ENCODE assay signal across 24 cellular contexts in the genomic region with DNA sequence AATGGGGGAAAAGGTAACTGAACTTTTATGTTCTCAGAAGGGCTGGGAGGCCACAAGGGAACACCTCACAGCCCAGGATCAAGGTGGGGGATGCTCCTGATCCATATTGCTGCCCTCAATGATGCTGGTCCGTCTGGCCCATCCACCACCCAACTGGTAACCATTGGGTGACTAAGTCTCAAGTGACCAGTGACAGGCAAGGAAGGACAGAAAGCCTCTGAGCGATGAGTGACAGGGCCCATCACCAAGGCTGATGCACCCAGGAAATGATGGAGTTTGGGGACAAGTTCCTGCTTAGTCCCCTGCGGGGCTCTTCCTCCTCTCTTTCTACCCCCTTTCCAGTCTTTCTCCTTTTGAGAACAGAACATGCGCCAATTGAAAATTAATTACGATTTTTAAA. TPM values are rescaled to one million over a fixed set of nuclear protein-coding genes. Genes with fewer than 3 reads are reported as not detected.
DNase-seq lines count a peak whose midpoint lies in the region; ATAC-seq and TF ChIP-seq lines count a peak whose summit lies in the region.
"Had no signal": no experiment of that assay in that cellular context is flagged by ENCODE, and none has a peak within 500 bp of the region (broad histone marks: within the 10 kb centered on the region; RNA-seq: fewer than 3 reads in every experiment).

No MANE protein-coding gene starts in this region.

- DNase-seq in right atrium auricular region (ENCODE audit: low spot score) (no peak), Right ventricle myocardium inferior (ENCODE audit: missing footprints) (no peak), breast epithelium (ENCODE audit: low spot score in 2 of 2) (no peak), osteoblast (ENCODE audit: insufficient read length, low spot score, missing footprints) (no peak), vagina (ENCODE audit: extremely low spot score in 2 of 2) (no peak), AG20443 (ENCODE audit: low spot score) (no peak), NCI-H69 (lab: John Stamatoyannopoulos, UW) (no peak)
- DNase-seq: activated CD4-positive, alpha-beta T cell treated with anti-CD3 and anti-CD28 coated beads for 4 hours; activated naive CD8-positive, alpha-beta T cell treated with anti-CD3 and anti-CD28 coated beads, Interleukin-2, amount 10 ng/mL, durations not matched to agents 7 days and 5 days; Caco-2; DND-41; endodermal cell; Karpas-422; NCI-H187; NCI-H2227 treated with DMSO at 0.1 percent for 48 hours; NCI-H774; nephron progenitor cell; PC-9; SJCRH30; stimulated activated CD4-positive, alpha-beta T cell treated with anti-CD3 and anti-CD28 coated beads, Interleukin-2, amount 100 ng/mL, for 48 hours; stimulated activated naive CD4-positive, alpha-beta T cell; transverse colon had no signal

- no peaks in the 10 kb centered on the region for H3K27me3 ChIP-seq in right atrium auricular region
- H3K27me3 ChIP-seq in breast epithelium, result no peaks in the 10 kb centered on the region
- H3K27me3 ChIP-seq in osteoblast (ENCODE audit: insufficient read depth, low read length), result no peaks in the 10 kb centered on the region
- H3K27me3 ChIP-seq in vagina, result no peaks in the 10 kb centered on the region
- H3K27me3 ChIP-seq: SJCRH30 had no signal

- H4K20me1 ChIP-seq in osteoblast (ENCODE audit: insufficient read depth, low read length), result no peaks in the 10 kb centered on the region

- intact Hi-C loops in Right ventricle myocardium inferior (cut with DNase I) (no loop called here), breast epithelium (cut with DNase I; ENCODE audit: low total_unique reads) (no loop called here), vagina (cut with DNase I) (no loop called here)

- no peak overlapping the region for H3K4me2 ChIP-seq in osteoblast (ENCODE audit: insufficient read depth, low read length)
- H3K4me2 ChIP-seq: A549, PC-9 had no signal

- peaks cover 6% of the 10 kb centered on the region for H3K79me2 ChIP-seq in osteoblast (ENCODE audit: insufficient read depth, low read length)

- H3K4me1 ChIP-seq in right atrium auricular region, result peaks cover 0 to 33% of the 10 kb centered on the region in 2 donors
- peaks cover 0 to 8% of the 10 kb centered on the region in 2 donors for H3K4me1 ChIP-seq in breast epithelium
- H3K4me1 ChIP-seq in osteoblast (ENCODE audit: insufficient read depth, low read length), result peaks cover 62% of the 10 kb centered on the region
- H3K4me1 ChIP-seq in vagina, result peaks cover 26% of the 10 kb centered on the region

- no peaks in the 10 kb centered on the region for H3K9me3 ChIP-seq in right atrium auricular region
- H3K9me3 ChIP-seq in breast epithelium, result no peaks in the 10 kb centered on the region
- H3K9me3 ChIP-seq in osteoblast (ENCODE audit: low read depth, low read length), result no peaks in the 10 kb centered on the region
- no peaks in the 10 kb centered on the region for H3K9me3 ChIP-seq in vagina
- H3K9me3 ChIP-seq: A549, Caco-2, SJCRH30, transverse colon had no signal

- H3K4me3 ChIP-seq in right atrium auricular region (no peak overlapping the region), breast epithelium (no peak overlapping the region), osteoblast (ENCODE audit: insufficient read depth, low read length) (no peak overlapping the region), vagina (no peak overlapping the region)
- H3K4me3 ChIP-seq: A549, PC-9, SJCRH30, transverse colon had no signal

- ATAC-seq in Right ventricle myocardium inferior, result no peak
- ATAC-seq in HG03565 (IDR thresholded peaks at IDR 0.05; ENCODE audit: unreplicated experiment), result no peak
- ATAC-seq: A549 had no signal

- TF ChIP-seq POLR2A in breast epithelium (IDR thresholded peaks at IDR 0.05), result no peak
- TF ChIP-seq POLR2A in vagina (IDR thresholded peaks at IDR 0.05), result no peak

- peak overlapping the region; percentile 62 for H2AFZ ChIP-seq in osteoblast (ENCODE audit: low read length)
- H2AFZ ChIP-seq: PC-9 had no signal

- peak overlapping the region; percentile 90 to 97 for H3K27ac ChIP-seq in right atrium auricular region
- H3K27ac ChIP-seq in breast epithelium, result peak overlapping the region; percentile 78 to 92
- H3K27ac ChIP-seq in osteoblast (ENCODE audit: low read depth, low read length), result peak overlapping the region; percentile 99
- H3K27ac ChIP-seq in vagina, result peak overlapping the region; percentile 86
- H3K27ac ChIP-seq: A549, PC-9, SJCRH30 had no signal

- TF ChIP-seq CTCF in right atrium auricular region (IDR thresholded peaks at IDR 0.05) (no peak), breast epithelium (IDR thresholded peaks at IDR 0.05) (no peak), osteoblast (IDR thresholded peaks at IDR 0.05; ENCODE audit: extremely low read depth, low read depth, low read length) (no peak), vagina (IDR thresholded peaks at IDR 0.05) (no peak)

- H3K36me3 ChIP-seq in right atrium auricular region, result no peaks in the 10 kb centered on the region
- no peaks in the 10 kb centered on the region for H3K36me3 ChIP-seq in breast epithelium
- peaks cover 3% of the 10 kb centered on the region for H3K36me3 ChIP-seq in osteoblast (ENCODE audit: insufficient read depth, low read length)
- no peaks in the 10 kb centered on the region for H3K36me3 ChIP-seq in vagina
- H3K36me3 ChIP-seq: SJCRH30, transverse colon had no signal

RNA-seq across cellular contexts. Expression of a gene that starts 2.6 kb away (rescaled TPM):
- total RNA-seq in right atrium auricular region (1 to 10 TPM; 5.0 to 7.7 TPM), Right ventricle myocardium inferior (2.9 TPM), breast epithelium (10 to 100 TPM; 21.9 to 50.6 (median 47.9) TPM), osteoblast (13.0 and 14.7 TPM in 2 replicates), vagina (21.6 TPM)

RNA-seq across cellular contexts. Expression of a gene that starts 16.0 kb away (rescaled TPM):
- total RNA-seq in right atrium auricular region (10 to 100 TPM; 23.4 to 35.0 TPM), Right ventricle myocardium inferior (18.3 TPM), breast epithelium (10 to 100 TPM; 31.0 to 46.2 (median 36.1) TPM), osteoblast (40.1 and 41.6 TPM in 2 replicates), vagina (29.2 TPM)

RNA-seq across cellular contexts. Expression of a gene that starts 27.5 kb away (rescaled TPM):
- 10 to 100 TPM in 1 of 2 donors, 1 to 10 TPM in 1; 6.5 to 17.1 TPM for total RNA-seq in right atrium auricular region
- total RNA-seq in Right ventricle myocardium inferior, result 17.3 TPM
- 10 to 100 TPM; 13.1 to 28.5 (median 21.0) TPM for total RNA-seq in breast epithelium
- total RNA-seq in osteoblast, result 9.4 and 10.1 TPM in 2 replicates
- total RNA-seq in vagina, result 9.8 TPM

RNA-seq across cellular contexts. Expression of a gene that starts 27.8 kb away (rescaled TPM):
- total RNA-seq in right atrium auricular region (10 to 100 TPM; 61.4 to 70.8 TPM), Right ventricle myocardium inferior (50.2 TPM), breast epithelium (10 to 100 TPM; 54.7 to 64.3 (median 55.3) TPM), osteoblast (53.6 and 56.6 TPM in 2 replicates), vagina (33.1 TPM)
